In genomic region chr16:3400779-3401688, GRCh38 we compare ENCODE assay signal across 8 cellular contexts. TPM values are rescaled to one million over a fixed set of nuclear protein-coding genes. Genes with fewer than 3 reads are reported as not detected.
DNase-seq lines count a peak whose midpoint lies in the region; ATAC-seq, FAIRE-seq and TF ChIP-seq lines count a peak whose summit lies in the region.

ZNF174 (plus strand) TSS chr16:3401215; CDS start chr16:3402005, 790 bp downstream.
ZSCAN32 (minus strand) TSS chr16:3401004; CDS start chr16:3397557, 3,447 bp downstream.

- peak within 1 kb of the TSS; percentile 66 to 89 (median 82) for H3K27ac ChIP-seq in adrenal gland
- H3K27ac ChIP-seq in heart right ventricle: peak within 1 kb of the TSS; percentile 16 to 92 (median 86)
- peak within 1 kb of the TSS; percentile 86 for H3K27ac ChIP-seq in upper lobe of right lung

- TF ChIP-seq POLR2A in GM12891 (IDR thresholded peaks at IDR 0.05; ENCODE audit: low read depth, low read length) (peak; percentile 86), adrenal gland (IDR thresholded peaks at IDR 0.05) (peak; percentile 28 to 80)

- peaks cover 2 to 6% (median 2%) of the 10 kb centered on the region in 3 donors for H3K9me3 ChIP-seq in adrenal gland (replicated peaks in 1 of 3)
- peaks cover 0 to 67% (median 23%) of the 10 kb centered on the region in 11 donors for H3K9me3 ChIP-seq in heart right ventricle
- H3K9me3 ChIP-seq in upper lobe of right lung: peaks cover 13% of the 10 kb centered on the region

- ATAC-seq in HG02840 (IDR thresholded peaks at IDR 0.05; ENCODE audit: low FRiP score, unreplicated experiment): peak; percentile 98
- ATAC-seq in T-cell (replicated peaks in 1 of 4): peak; percentile 97 to 98 (median 97)
- peak; percentile 99 to 100 (median 100) for ATAC-seq in heart right ventricle
- peak; percentile 99 for ATAC-seq in upper lobe of right lung

- H3K4me1 Mint-ChIP-seq in T-cell: peaks cover 43 to 64% (median 54%) of the 10 kb centered on the region in 3 donors

- WGBS in adrenal gland, 4 donors: 0 to 1% (median 0%) methylated on average over 17 to 95 of the region's 95 CpGs
- WGBS in heart right ventricle, 2 donors: 0% methylated on average over 95 of the region's 95 CpGs

- peak within 1 kb of the TSS; percentile 87 to 90 for H3K27ac Mint-ChIP-seq in T-cell

- H3K36me3 ChIP-seq in adrenal gland (replicated peaks in 1 of 2) (peaks cover 0 to 16% of the 10 kb centered on the region in 2 donors), heart right ventricle (peaks cover 0 to 59% (median 46%) of the 10 kb centered on the region in 9 donors), upper lobe of right lung (peaks cover 23% of the 10 kb centered on the region)

- H3K36me3 Mint-ChIP-seq in T-cell: peaks cover 53% of the 10 kb centered on the region

- CTCF ChIA-PET in T-cell (lab: Charles Lee): interaction anchor here in 1 of 2 donors (0.5 to 2.1 kb wide), 7 partner anchors 12 to 513 kb away, joined by 4 to 6 read pairs (median 4); partner anchors contain the start of genes NAA60 and ZNF597

- H3K4me3 Mint-ChIP-seq in T-cell: peak within 1 kb of the TSS; percentile 82 to 94 (median 91)

- H3K4me1 ChIP-seq in adrenal gland (replicated peaks in 1 of 2): peaks cover 7 to 17% of the 10 kb centered on the region in 2 donors
- H3K4me1 ChIP-seq in heart right ventricle: peaks cover 0 to 38% (median 21%) of the 10 kb centered on the region in 9 donors
- peaks cover 11% of the 10 kb centered on the region for H3K4me1 ChIP-seq in upper lobe of right lung

- H3K9me3 Mint-ChIP-seq in T-cell: peaks cover 13 to 23% (median 19%) of the 10 kb centered on the region in 3 donors

- TF ChIP-seq CTCF in adrenal gland (IDR thresholded peaks at IDR 0.05) (peak in 1 of 6 experiments; percentile 5), heart right ventricle (IDR thresholded peaks at IDR 0.05) (peak in 3 of 9 donors; percentile 11 to 37 (median 29)), upper lobe of right lung (IDR thresholded peaks at IDR 0.05) (no peak)

- H3K4me3 ChIP-seq in adrenal gland (peak within 1 kb of the TSS; percentile 58 to 87 (median 74)), heart right ventricle (peak within 1 kb of the TSS; percentile 64 to 99 (median 85)), upper lobe of right lung (peak within 1 kb of the TSS; percentile 96)

- no peaks in the 10 kb centered on the region for H3K27me3 Mint-ChIP-seq in T-cell

- POLR2A ChIA-PET in T-cell (lab: Charles Lee): interaction anchor here (0.6 to 0.7 kb wide), 4 partner anchors 160 to 368 kb away, joined by 3 read pairs; no protein-coding TSS in a partner anchor

- H3K27me3 ChIP-seq in adrenal gland (no peaks in the 10 kb centered on the region), heart right ventricle (no peaks in the 10 kb centered on the region), upper lobe of right lung (no peaks in the 10 kb centered on the region)

- intact Hi-C loops in adrenal gland (cut with DNase I) (loop anchor here in 1 of 2 donors (10.0 kb wide), 1 partner anchor 86 kb away; no protein-coding TSS in a partner anchor), heart right ventricle (cut with DNase I) (loop anchor here in 7 of 10 donors (1.0 to 10.0 kb wide), 12 partner anchors 36 to 166 kb away; partner anchors contain the start of genes TIGD7 (in 3 of the 7), ZNF75A (in 3 of the 7), CLUAP1 (in 2 of the 7) and NAA60 (in 2 of the 7)), posterior vena cava (cut with DNase I) (loop anchor here in 1 of 2 donors (10.0 kb wide), 1 partner anchor 54 kb away; no protein-coding TSS in a partner anchor), upper lobe of right lung (cut with DNase I) (no loop called here)

- FAIRE-seq in GM12891 (lab: Jason Lieb, UNC): peak; percentile 99

- DNase-seq in GM12891 (ENCODE audit: insufficient read length, low spot score) (peak; percentile 98), NCI-H1436 treated with DMSO at 0.1 percent for 48 hours (lab: John Stamatoyannopoulos, UW) (peak; percentile 95), T-cell (peak; percentile 96 to 100 (median 98)), adrenal gland (peak; percentile 99 to 100 (median 99)), heart right ventricle (peak; percentile 97 to 99), posterior vena cava (ENCODE audit: low spot score) (peak; percentile 100), upper lobe of right lung (peak; percentile 98)

TF ChIP-seq in GM12891, 5 proteins besides CTCF, POLR2A, EP300 and RAD21:
- TF ChIP-seq POLR2AphosphoS5 (IDR thresholded peaks at IDR 0.05; ENCODE audit: low read depth, low read length) (peak; percentile 89), TAF1 (IDR thresholded peaks at IDR 0.05; ENCODE audit: low read depth, low read length) (peak; percentile 96), SPI1 (IDR thresholded peaks at IDR 0.05; ENCODE audit: low read depth, low read length) (peak; percentile 17; the same call in 1 of the 2 replicates), POU2F2 (IDR thresholded peaks at IDR 0.05; ENCODE audit: low read depth, low read length) (peak; percentile 12; the same call in 1 of the 2 replicates), PAX5 (IDR thresholded peaks at IDR 0.05; ENCODE audit: insufficient read depth, low read length, severe bottlenecking) (no peak)

RNA-seq across cellular contexts. Expression of gene ZNF174, which starts in this region (rescaled TPM):
- 5.9 TPM for polyA plus RNA-seq in GM12891 (2012; ENCODE audit: low read depth, missing spikeins)
- total RNA-seq in T-cell (10 to 100 TPM in 3 of 5 donors, 1 to 10 TPM in 2; 6.4 to 18.7 (median 18.5) TPM), adrenal gland (10 to 100 TPM in 7 of 8 donors, 1 to 10 TPM in 1; 8.6 to 22.2 (median 12.4) TPM), heart right ventricle (10 to 100 TPM in 4 of 10 donors, 1 to 10 TPM in 6; 7.0 to 14.4 (median 9.9) TPM), posterior vena cava (1 to 10 TPM; 7.1 to 8.2 TPM), upper lobe of right lung (7.7 TPM)
- polyA plus RNA-seq in adrenal gland (10 to 100 TPM in 1 of 3 donors, 1 to 10 TPM in 2; 4.1 to 15.4 (median 5.7) TPM), heart right ventricle (1 to 10 TPM; 6.5 to 6.7 TPM)

RNA-seq across cellular contexts. Expression of gene ZSCAN32, which starts in this region (rescaled TPM):
- polyA plus RNA-seq in GM12891 (2012; ENCODE audit: low read depth, missing spikeins): 7.0 TPM
- 10 to 100 TPM; 11.6 to 34.5 (median 28.5) TPM for total RNA-seq in T-cell
- 10 to 100 TPM; 11.5 to 17.0 (median 14.1) TPM for total RNA-seq in adrenal gland
- polyA plus RNA-seq in adrenal gland: 10 to 100 TPM; 10.6 to 19.0 (median 11.5) TPM
- total RNA-seq in heart right ventricle: 1 to 10 TPM; 5.0 to 9.0 (median 6.9) TPM
- 1 to 10 TPM; 6.1 to 7.0 TPM for polyA plus RNA-seq in heart right ventricle
- total RNA-seq in posterior vena cava: 10 to 100 TPM; 10.8 to 11.9 TPM
- 13.1 TPM for total RNA-seq in upper lobe of right lung

Comparison
In these comparisons a context has a peak if more than half of its experiments do, and no peak if none do; other contexts are left out.
1. Peak in every context shown above with its lines: DNase-seq, ATAC-seq, H3K4me3 ChIP-seq and H3K27ac ChIP-seq.